23 cellular contexts compared by ENCODE assay signal in genomic region chr1:93690341-93690740, GRCh38.
"Had no signal": no experiment of that assay in that cellular context is flagged by ENCODE, and none has a peak within 500 bp of the region (broad histone marks: within the 10 kb centered on the region; RNA-seq: fewer than 3 reads in every experiment).

No MANE protein-coding gene starts in this region.

- FAIRE-seq: endometrium, islet of Langerhans, urothelium cell line had no signal

- H3K27me3 ChIP-seq: esophagus muscularis mucosa, gastrocnemius medialis, heart right ventricle, right atrium auricular region, sigmoid colon, suprapubic skin, thyroid gland had no signal

- H3K27me3 Mint-ChIP-seq: type B pancreatic cell had no signal

- H3K36me3 ChIP-seq: esophagus muscularis mucosa, gastrocnemius medialis, heart right ventricle, neutrophil, right atrium auricular region, sigmoid colon, suprapubic skin, thyroid gland had no signal

- H3K4me3 Mint-ChIP-seq: naive thymus-derived CD8-positive, alpha-beta T cell; type B pancreatic cell had no signal

- H3K4me1 ChIP-seq: gastrocnemius medialis had no signal

- H3K27ac ChIP-seq: esophagus muscularis mucosa, gastrocnemius medialis, heart right ventricle, neutrophil, right atrium auricular region, sigmoid colon, skin epidermis, suprapubic skin had no signal

- ATAC-seq: gastrocnemius medialis; heart right ventricle; mucosa of descending colon; naive thymus-derived CD8-positive, alpha-beta T cell; stimulated activated naive CD8-positive, alpha-beta T cell treated with anti-CD3 and anti-CD28 coated beads, Interleukin-15, Interleukin-2, amounts not matched to agents 100 U/mL and 50 U/mL, for 24 hours had no signal

- H3K9me3 ChIP-seq: esophagus muscularis mucosa, gastrocnemius medialis, heart right ventricle, mucosa of descending colon, neutrophil, right atrium auricular region, sigmoid colon, suprapubic skin, thyroid gland had no signal

- H3K9me3 Mint-ChIP-seq: naive thymus-derived CD8-positive, alpha-beta T cell; type B pancreatic cell had no signal

- H3K4me3 ChIP-seq: esophagus muscularis mucosa, gastrocnemius medialis, heart right ventricle, mucosa of descending colon, right atrium auricular region, sigmoid colon, skin epidermis, suprapubic skin, thyroid gland had no signal

- H3K36me3 Mint-ChIP-seq: naive thymus-derived CD8-positive, alpha-beta T cell; type B pancreatic cell had no signal

- DNase-seq: effector memory CD4-positive, alpha-beta T cell; gastrocnemius medialis; heart right ventricle; hypothalamus; kidney glomerular epithelial cell; mammary epithelial cell; mucosa of descending colon; naive thymus-derived CD8-positive, alpha-beta T cell; posterior cingulate gyrus; stimulated activated CD4-positive, alpha-beta T cell treated with anti-CD3 and anti-CD28 coated beads, Interleukin-12 subunit alpha, Interleukin-12 subunit beta, amount 100 ng/mL, for 4 hours; stimulated activated CD4-positive, alpha-beta T cell treated with anti-CD3 and anti-CD28 coated beads, Interleukin-2, amount 100 ng/mL, for 48 hours; stimulated activated naive CD8-positive, alpha-beta T cell treated with anti-CD3 and anti-CD28 coated beads, Interleukin-15, Interleukin-2, amounts not matched to agents 100 U/mL and 50 U/mL, for 24 hours; thyroid gland had no signal

- H3K27ac Mint-ChIP-seq: naive thymus-derived CD8-positive, alpha-beta T cell had no signal
